ENCODE assay signal across 23 cellular contexts in genomic region chr3:24451461-24452099, GRCh38. TPM values are rescaled to one million over a fixed set of nuclear protein-coding genes. Genes with fewer than 3 reads are reported as not detected.
DNase-seq lines count a peak whose midpoint lies in the region; ATAC-seq, FAIRE-seq and TF ChIP-seq lines count a peak whose summit lies in the region.
"Had no signal": no experiment of that assay in that cellular context is flagged by ENCODE, and none has a peak within 500 bp of the region (broad histone marks: within the 10 kb centered on the region; RNA-seq: fewer than 3 reads in every experiment).

No MANE protein-coding gene starts in this region.

- TF ChIP-seq EP300 in K562 (IDR thresholded peaks at IDR 0.05; ENCODE audit: low read length) = no peak

- CTCF ChIA-PET in K562 (lab: Yijun Ruan, JAX; ENCODE audit: low intra/inter-chr PET ratio) (no interaction called here), T-cell (lab: Charles Lee) (no interaction called here)

- H3K36me3 Mint-ChIP-seq in T-cell = no peaks in the 10 kb centered on the region

- H3K4me3 ChIP-seq in K562 (no peak overlapping the region), smooth muscle cell (no peak overlapping the region)
- H3K4me3 ChIP-seq: skin epidermis, thoracic aorta had no signal

- no peak overlapping the region for H3K27ac Mint-ChIP-seq in T-cell
- H3K27ac Mint-ChIP-seq: activated T-helper 1 cell treated with anti-CD3 and anti-CD28 coated beads, Interleukin-12 subunit alpha, Interleukin-12 subunit beta, Interleukin-2, Interleukin-4 antibody, amounts not matched to agents 30 ng/mL and 10 ng/mL and 1 ng/mL, durations not matched to agents 14 hours and 24 hours and 36 hours; B cell had no signal

- no peaks in the 10 kb centered on the region for H3K9me1 ChIP-seq in K562 (ENCODE audit: control insufficient read depth, insufficient read depth, low read length)

- TF ChIP-seq POLR2A in K562 (conservative IDR thresholded peaks at IDR 0.05) (no peak), GM18505 (IDR thresholded peaks at IDR 0.05; ENCODE audit: borderline replicate concordance, extremely low read depth, insufficient read depth, insufficient read length) (no peak)

- H3K9ac ChIP-seq in K562 (ENCODE audit: insufficient read depth in 1 of 2, low read depth in 2 of 2, low read length in 2 of 2) (no peak overlapping the region), smooth muscle cell (ENCODE audit: low read depth) (no peak overlapping the region)

- ATAC-seq in K562 = peak; percentile 40
- peak; percentile 86 for ATAC-seq in left lobe of liver
- no peak for ATAC-seq in GM18505 (IDR thresholded peaks at IDR 0.05; ENCODE audit: unreplicated experiment)
- ATAC-seq in T-cell (replicated peaks in 1 of 4) = no peak

- H3K27me3 Mint-ChIP-seq in T-cell = no peaks in the 10 kb centered on the region

- WGBS in K562 (ENCODE audit: insufficient coverage, low coverage, missing lambda C conversion rate) = 54% methylated on average over 7 of the region's 7 CpGs
- WGBS in smooth muscle cell (ENCODE audit: low lambda C conversion rate) = 85% methylated on average over 7 of the region's 7 CpGs

- H3F3A ChIP-seq in smooth muscle cell (ENCODE audit: low read depth) = no peaks in the 10 kb centered on the region

- BruUV-seq in K562 (replicated peaks; lab: Mats Ljungman, UMichigan) = no TSS peak

- H3K4me3 Mint-ChIP-seq in T-cell = no peak overlapping the region
- H3K4me3 Mint-ChIP-seq: activated T-helper 1 cell treated with anti-CD3 and anti-CD28 coated beads, Interleukin-12 subunit alpha, Interleukin-12 subunit beta, Interleukin-2, Interleukin-4 antibody, amounts not matched to agents 30 ng/mL and 10 ng/mL and 1 ng/mL, durations not matched to agents 14 hours and 24 hours and 36 hours; B cell had no signal

- POLR2A ChIA-PET in K562 (lab: Yijun Ruan, JAX) (interaction anchor here (0.6 to 1.4 kb wide), 4 partner anchors 9 to 110 kb away, joined by 3 to 4 read pairs (median 4); no protein-coding TSS in a partner anchor), T-cell (lab: Charles Lee) (no interaction called here)

- DNase-seq in M059J (ENCODE audit: low read depth) = peak; percentile 35
- DNase-seq in K562 (ENCODE audit: extremely low read depth in 1 of 4, low spot score in 3 of 4) = no peak
- DNase-seq in left lobe of liver (ENCODE audit: low spot score) = peak; percentile 84
- no peak for DNase-seq in smooth muscle cell (lab: John Stamatoyannopoulos, UW; ENCODE audit: unreplicated experiment)
- DNase-seq in GM13977 (ENCODE audit: low spot score) = no peak
- no peak for DNase-seq in T-cell
- DNase-seq: activated CD8-positive, alpha-beta memory T cell treated with anti-CD3 and anti-CD28 coated beads for 24 hours; GDM1; NCI-H1048; NCI-H2107; NCI-H748 treated with DMSO at 0.1 percent for 48 hours; stimulated activated CD4-positive, alpha-beta T cell treated with anti-CD3 and anti-CD28 coated beads, Interleukin-4, amount 100 ng/mL, for 4 hours; stimulated activated CD8-positive, alpha-beta memory T cell treated with anti-CD3 and anti-CD28 coated beads, Interleukin-4, amount 100 ng/mL, for 48 hours had no signal

- TF ChIP-seq CTCF in K562 (IDR thresholded peaks at IDR 0.05 in 2 of 3, conservative IDR thresholded peaks at IDR 0.05 in 1 of 3; ENCODE audit: insufficient read depth in 2 of 3, low read depth in 1 of 3, low read length in 3 of 3) = no peak
- TF ChIP-seq CTCF in smooth muscle cell (IDR thresholded peaks at IDR 0.05; ENCODE audit: borderline replicate concordance, insufficient read depth, poor library complexity, severe bottlenecking) = no peak
- TF ChIP-seq CTCF in GM13977 (IDR thresholded peaks at IDR 0.05; ENCODE audit: extremely low read depth, insufficient read depth, missing control alignments) = no peak

- in situ Hi-C loops in K562 (cut with MboI) (no loop called here), GM13977 (cut with MboI; ENCODE audit: low pct_unique_long_range_greater_than_20kb, low sequenced_read_pairs, unreplicated experiment) (no loop called here)

- no peak overlapping the region for H2AFZ ChIP-seq in K562 (ENCODE audit: low read depth, low read length)
- H2AFZ ChIP-seq in smooth muscle cell (ENCODE audit: low read depth) = no peak overlapping the region

- no peak for TF ChIP-seq RAD21 in K562 (CRISPR knock-in tag; conservative IDR thresholded peaks at IDR 0.05 in 1 of 2, IDR thresholded peaks at IDR 0.05 in 1 of 2)

- no peaks in the 10 kb centered on the region for H3K4me1 Mint-ChIP-seq in T-cell
- H3K4me1 Mint-ChIP-seq: B cell had no signal

- H3K79me2 ChIP-seq in K562 (ENCODE audit: control insufficient read depth, insufficient read depth, low read length) = no peaks in the 10 kb centered on the region; the same call in 2 of the 3 replicates
- peaks cover under 1% of the 10 kb centered on the region for H3K79me2 ChIP-seq in smooth muscle cell (ENCODE audit: low read depth)

- H3K4me1 ChIP-seq in K562 (replicated peaks in 1 of 2; ENCODE audit: control insufficient read depth in 2 of 2, insufficient read depth in 2 of 2, low read length in 2 of 2) (0 out of 5 replicates have a peak, but pooled peaks cover 0 to 2% of the 10 kb centered on the region in 2 experiments), smooth muscle cell (ENCODE audit: low read depth) (no peaks in the 10 kb centered on the region)

- H3K36me3 ChIP-seq in K562 (ENCODE audit: control insufficient read depth, insufficient read depth, low read length) (no peaks in the 10 kb centered on the region), smooth muscle cell (ENCODE audit: low read depth) (no peaks in the 10 kb centered on the region)
- H3K36me3 ChIP-seq: thoracic aorta had no signal

- H4K20me1 ChIP-seq in K562 (replicated peaks; ENCODE audit: control insufficient read depth, insufficient read depth, low read length) (no peaks in the 10 kb centered on the region), smooth muscle cell (ENCODE audit: low read depth) (no peaks in the 10 kb centered on the region)

- H3K27ac ChIP-seq in K562 (ENCODE audit: extremely low read depth, low read depth, low read length) = no peak overlapping the region
- peak overlapping the region; percentile 18 for H3K27ac ChIP-seq in smooth muscle cell (ENCODE audit: low read depth)
- H3K27ac ChIP-seq: skin epidermis, thoracic aorta had no signal

- intact Hi-C loops in K562 (cut with micrococcal nuclease) = no loop called here

- FAIRE-seq in K562 (lab: Jason Lieb, UNC) = no peak
- FAIRE-seq: D721Med, GM12891, keratinocyte, RCC 7860 had no signal

- peaks cover 0 to 4% (median 0%) of the 10 kb centered on the region in 3 donors for H3K9me3 Mint-ChIP-seq in T-cell
- H3K9me3 Mint-ChIP-seq: activated T-helper 1 cell treated with anti-CD3 and anti-CD28 coated beads, Interleukin-12 subunit alpha, Interleukin-12 subunit beta, Interleukin-2, Interleukin-4 antibody, amounts not matched to agents 30 ng/mL and 10 ng/mL and 1 ng/mL, durations not matched to agents 14 hours and 24 hours and 36 hours had no signal

- H3K9me3 ChIP-seq in K562 (replicated peaks; ENCODE audit: control insufficient read depth, insufficient read depth, low read depth, low read length) (no peaks in the 10 kb centered on the region), smooth muscle cell (replicated peaks; ENCODE audit: low read depth) (no peaks in the 10 kb centered on the region)
- H3K9me3 ChIP-seq: thoracic aorta had no signal

- no peak overlapping the region for H3K4me2 ChIP-seq in K562 (ENCODE audit: insufficient read depth, low read length)
- H3K4me2 ChIP-seq in smooth muscle cell = no peak overlapping the region

- H3K27me3 ChIP-seq in K562 (ENCODE audit: control insufficient read depth in 2 of 2, insufficient read depth in 2 of 2, low read length in 2 of 2) = no peaks in the 10 kb centered on the region
- no peaks in the 10 kb centered on the region for H3K27me3 ChIP-seq in smooth muscle cell (ENCODE audit: low read depth)

TF ChIP-seq in K562, 482 proteins besides CTCF, POLR2A, EP300 and RAD21 (continues in another document):
- TF ChIP-seq ZBTB43 (CRISPR knock-in tag; IDR thresholded peaks at IDR 0.05) = no peak

RNA-seq across cellular contexts. Expression of gene THRB, which starts 43.1 kb away (rescaled TPM):
- total RNA-seq in M059J (2014; rRNA removed; shearing (Covaris generic)) = 1.3 and 2.0 TPM in 2 replicates
- total RNA-seq in K562 (2011; cell fraction: chromatin; rRNA removed; ENCODE audit: low replicate concordance) = 30.5 and 37.3 TPM in 2 replicates
- total RNA-seq in K562 (2011; cell fraction: nucleolus; rRNA removed) = 8.4 and 9.8 TPM in 2 replicates
- 15.2 and 25.6 TPM in 2 replicates for total RNA-seq in K562 (2011; cell fraction: nucleoplasm; rRNA removed)
- total RNA-seq in K562 (2014; rRNA removed) (5.6 and 6.0 TPM in 2 replicates), K562 (2014; rRNA removed; fragmentation: Illumina TruSeq; extraction: Trizol) (6.9 and 8.3 TPM in 2 replicates), K562 (2015; rRNA removed; fragmentation: Illumina TruSeq; extraction: Trizol) (7.0 and 7.2 TPM in 2 replicates), K562 (2021) (9.7 and 10.5 TPM in 2 replicates), left lobe of liver (30.7 TPM), smooth muscle cell (14.3 and 43.8 TPM in 2 replicates), T-cell (under 1 TPM in 3 of 5 donors, not detected in 2; 0.03 to 0.29 (median 0.19) TPM)
- polyA plus RNA-seq in K562 (2011; rRNA removed) (11.0 and 14.9 TPM in 2 replicates), K562 (2014; fragmentation: Illumina TruSeq; extraction: Trizol) (7.1 and 9.0 TPM in 2 replicates), K562 (2014; fragmentation: Nextera tagmentation; extraction: Ambion mirVana) (1 to 10 TPM; 1.7 to 3.0 TPM), K562 (2014; rRNA removed) (4.1 and 4.7 TPM in 2 replicates), smooth muscle cell (5.6 and 11.2 TPM in 2 replicates)
- 5.1 and 6.0 TPM in 2 replicates for polyA plus RNA-seq in K562 (2011; cell fraction: cytosol; rRNA removed)
- polyA plus RNA-seq in K562 (2011; cell fraction: nucleus; rRNA removed) = 14.3 and 15.5 TPM in 2 replicates
- polyA plus RNA-seq in K562 (2012) = 5.7 and 5.9 TPM in 2 replicates
- polyA minus RNA-seq in K562 (2011; rRNA and poly(A)+ RNA removed) = 34.3 and 35.4 TPM in 2 replicates
- 6.6 and 11.8 TPM in 2 replicates for polyA minus RNA-seq in K562 (2011; cell fraction: cytosol; rRNA and poly(A)+ RNA removed)
- polyA minus RNA-seq in K562 (2011; cell fraction: nucleus; rRNA and poly(A)+ RNA removed) = 27.3 and 34.0 TPM in 2 replicates
- total RNA-seq: activated T-helper 1 cell treated with anti-CD3 and anti-CD28 coated beads, Interleukin-12 subunit alpha, Interleukin-12 subunit beta, Interleukin-2, Interleukin-4 antibody, amounts not matched to agents 30 ng/mL and 10 ng/mL and 1 ng/mL, durations not matched to agents 14 hours and 24 hours and 36 hours; T-helper 1 cell treated with Interleukin-12 subunit alpha and Interleukin-12 subunit beta and Interleukin-4 antibody, amounts not matched to agents 30 ng/mL and 1 ng/mL, for 36 hours had no signal

Comparison
In these comparisons a context has a peak if more than half of its experiments do, and no peak if none do; other contexts are left out.
1. DNase-seq: peak in M059J (single experiment) and left lobe of liver (single experiment); none in K562 (0 of 4), smooth muscle cell (single experiment), GM13977 (single experiment) and T-cell (0 of 34).
2. ATAC-seq: peak in K562 (single experiment) and left lobe of liver (single experiment); none in GM18505 (single experiment) and T-cell (0 of 4).